In the genomic region with DNA sequence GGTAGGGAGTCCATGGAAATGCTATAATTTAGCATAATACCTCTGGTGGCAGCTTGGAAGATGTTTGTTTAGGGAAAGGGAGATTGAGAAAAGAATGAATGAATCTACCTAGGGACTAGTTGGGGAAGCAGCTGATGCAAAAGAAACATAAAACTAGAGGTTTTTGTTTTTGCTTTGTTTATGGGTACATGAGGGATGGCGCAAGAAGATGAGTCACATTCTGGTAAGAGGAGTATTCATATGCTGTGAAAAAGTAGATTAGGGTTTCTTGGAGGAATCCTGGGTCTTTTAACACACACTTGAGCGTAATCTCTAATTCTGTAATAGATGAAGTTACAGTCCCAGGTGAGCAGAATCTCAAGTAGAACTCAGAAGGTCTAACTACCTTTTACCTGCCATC, we compare ENCODE assay signal across 27 cellular contexts. TPM values are rescaled to one million over a fixed set of nuclear protein-coding genes. Genes with fewer than 3 reads are reported as not detected.
DNase-seq lines count a peak whose midpoint lies in the region; ATAC-seq and TF ChIP-seq lines count a peak whose summit lies in the region.
"Had no signal": no experiment of that assay in that cellular context is flagged by ENCODE, and none has a peak within 500 bp of the region (broad histone marks: within the 10 kb centered on the region; RNA-seq: fewer than 3 reads in every experiment).

No MANE protein-coding gene starts in this region.

- ATAC-seq in IMR-90 (ENCODE audit: low read depth), result peak; percentile 57; the same call in 1 of the 2 replicates
- no peak for ATAC-seq in HG03469 (IDR thresholded peaks at IDR 0.05; ENCODE audit: unreplicated experiment)
- ATAC-seq in HG02870 (IDR thresholded peaks at IDR 0.05; ENCODE audit: unreplicated experiment), result no peak
- ATAC-seq: activated CD4-positive, CD25-positive, alpha-beta regulatory T cell treated with anti-CD3 and anti-CD28 coated beads, Interleukin-2, amount 50 U/mL, for 24 hours; GM12878; PC-3 had no signal

- H3K23ac ChIP-seq in IMR-90 (ENCODE audit: low read depth, low read length), result no peak overlapping the region

- DNase-seq in AG20443 (ENCODE audit: low spot score), result peak; percentile 39
- DNase-seq in IMR-90, result peak; percentile 49
- DNase-seq in amniotic epithelial cell (ENCODE audit: low read depth), result peak; percentile 82
- DNase-seq in fibroblast of the conjunctiva (ENCODE audit: low read depth), result peak; percentile 12
- DNase-seq in NCI-H2171 (lab: John Stamatoyannopoulos, UW), result no peak
- DNase-seq in mucosa of gallbladder (ENCODE audit: low spot score), result no peak
- DNase-seq: activated naive CD4-positive, alpha-beta T cell treated with Interleukin-2 at 50 U/mL for 16 hours; activated T-cell treated with anti-CD3 and anti-CD28 coated beads, Interleukin-2, amount 50 U/mL, for 1 hour; amygdala; CD4-positive, alpha-beta memory T cell; dermis blood vessel endothelial cell; GF-D8; MM.1S; NCI-H1694 treated with DMSO at 0.1 percent for 48 hours; NCI-H2227 treated with DMSO at 0.1 percent for 48 hours; PC-3; SHP77 treated with DMSO at 0.1 percent for 48 hours; stimulated activated CD4-positive, alpha-beta T cell treated with anti-CD3 and anti-CD28 coated beads, Interleukin-2, amount 100 ng/mL, for 24 hours; stimulated activated naive B cell treated with anti-CD40 and anti-IgM and Interleukin-4, amounts not matched to agents 10 μg/mL and 1 μg/mL and 100 μg/mL, for 72 hours; SW 1271 had no signal

- no peak overlapping the region for H3K14ac ChIP-seq in IMR-90 (replicated peaks; ENCODE audit: low read depth, low read length)

- H3K9me1 ChIP-seq in IMR-90 (ENCODE audit: insufficient read depth, low read length), result no peaks in the 10 kb centered on the region

- H2AFZ ChIP-seq in IMR-90 (replicated peaks; ENCODE audit: low read length, poor library complexity), result no peak overlapping the region

- H4K91ac ChIP-seq in IMR-90 (ENCODE audit: insufficient read depth, low read depth, low read length), result no peak overlapping the region

- no peak for TF ChIP-seq POLR2A in IMR-90 (IDR thresholded peaks at IDR 0.05; ENCODE audit: low read depth, low read length)

- no peak overlapping the region for H3K4me3 ChIP-seq in IMR-90 (ENCODE audit: insufficient read depth, low read depth, low read length)
- H3K4me3 ChIP-seq: GM12878, lung, skin epidermis, thoracic aorta had no signal

- WGBS in IMR-90 (ENCODE audit: extremely low coverage in 2 of 2, insufficient read length in 1 of 2), 2 experiments, result 100% methylated on average over 1 of the region's 2 CpGs; no CpG with 5 or more reads in 1 of the 2 experiments

- H2BK120ac ChIP-seq in IMR-90 (ENCODE audit: low read depth, low read length), result no peak overlapping the region

- no peak overlapping the region for H2BK20ac ChIP-seq in IMR-90 (ENCODE audit: low read depth, low read length)

- no peak for TF ChIP-seq CTCF in IMR-90 (conservative IDR thresholded peaks at IDR 0.05; ENCODE audit: low read depth, low read length)

- peaks cover 52% of the 10 kb centered on the region for H3K27me3 ChIP-seq in IMR-90 (ENCODE audit: control insufficient read depth, insufficient read depth, low read length)

- no peaks in the 10 kb centered on the region for H3K36me3 ChIP-seq in IMR-90 (ENCODE audit: control insufficient read depth, insufficient read depth, low read length)
- H3K36me3 ChIP-seq: thoracic aorta had no signal

- H3K56ac ChIP-seq in IMR-90 (ENCODE audit: extremely low read depth, insufficient read depth, low read length), result no peak overlapping the region

- H3K4ac ChIP-seq in IMR-90 (ENCODE audit: low read depth, low read length), result no peak overlapping the region

- no peaks in the 10 kb centered on the region for H3K9me3 ChIP-seq in IMR-90 (ENCODE audit: control insufficient read depth, insufficient read depth, low read length)
- H3K9me3 ChIP-seq: thoracic aorta had no signal

- POLR2A ChIA-PET in IMR-90 (lab: Charles Lee; ENCODE audit: unreplicated experiment), result no interaction called here

- H2AK5ac ChIP-seq in IMR-90 (ENCODE audit: low read depth, low read length), result no peak overlapping the region

- no peak overlapping the region for H3K9ac ChIP-seq in IMR-90 (ENCODE audit: low read depth, low read length)

- H3K4me2 ChIP-seq in IMR-90 (ENCODE audit: low read depth, low read length), result no peak overlapping the region

- BruUV-seq in IMR-90 (replicated peaks; lab: Mats Ljungman, UMichigan), result no TSS peak

- in situ Hi-C loops in IMR-90 (cut with MboI; ENCODE audit: low sequenced_read_pairs), result loop anchor here (10.0 kb wide), 1 partner anchor 237 kb away; no protein-coding TSS in a partner anchor

- no peaks in the 10 kb centered on the region for H3K4me1 ChIP-seq in IMR-90 (ENCODE audit: control insufficient read depth, insufficient read depth, low read length)

- H3K18ac ChIP-seq in IMR-90 (ENCODE audit: low read depth, low read length), result no peak overlapping the region

- no peak overlapping the region for H4K8ac ChIP-seq in IMR-90 (ENCODE audit: low read depth in 2 of 2, low read length in 2 of 2)

- H4K20me1 ChIP-seq in IMR-90 (ENCODE audit: insufficient read depth, low read length), result no peaks in the 10 kb centered on the region

- no peak overlapping the region for H2BK15ac ChIP-seq in IMR-90 (ENCODE audit: low read depth, low read length)

- no peak for TF ChIP-seq RAD21 in IMR-90 (IDR thresholded peaks at IDR 0.05; ENCODE audit: low read length)

- no peaks in the 10 kb centered on the region for H3K79me1 ChIP-seq in IMR-90 (ENCODE audit: low read depth in 1 of 2, low read length in 2 of 2)

- no peak overlapping the region for H2BK5ac ChIP-seq in IMR-90 (ENCODE audit: low read depth, low read length, poor library complexity, severe bottlenecking)

- dilution Hi-C loops in IMR-90 (cut with HindIII; ENCODE audit: low sequenced_read_pairs, unreplicated experiment), result no loop called here

- CTCF ChIA-PET in IMR-90 (lab: Yijun Ruan, JAX), result no interaction called here

- H4K5ac ChIP-seq in IMR-90 (ENCODE audit: low read depth, low read length), result no peak overlapping the region

- no peak overlapping the region for H3K27ac ChIP-seq in IMR-90 (ENCODE audit: insufficient read depth, low read length)
- H3K27ac ChIP-seq: skin epidermis, thoracic aorta had no signal

- no peak overlapping the region for H2AK9ac ChIP-seq in IMR-90 (replicated peaks; ENCODE audit: low read depth, low read length, poor library complexity)

- intact Hi-C loops in IMR-90 (cut with micrococcal nuclease), result no loop called here

TF ChIP-seq in IMR-90, 13 proteins besides CTCF, POLR2A, EP300 and RAD21 (continues in another document):
- no peak for TF ChIP-seq MAFK (IDR thresholded peaks at IDR 0.05; ENCODE audit: low read depth, low read length)
- TF ChIP-seq FOS (IDR thresholded peaks at IDR 0.05; ENCODE audit: low read depth, low read length), result peak; percentile 53; the same call in 1 of the 2 replicates
- no peak for TF ChIP-seq RFX5 (IDR thresholded peaks at IDR 0.05; ENCODE audit: low read depth, low read length)
- TF ChIP-seq MAZ (IDR thresholded peaks at IDR 0.05; ENCODE audit: borderline replicate concordance, low read depth, low read length), result no peak
- TF ChIP-seq, protein P1, sequence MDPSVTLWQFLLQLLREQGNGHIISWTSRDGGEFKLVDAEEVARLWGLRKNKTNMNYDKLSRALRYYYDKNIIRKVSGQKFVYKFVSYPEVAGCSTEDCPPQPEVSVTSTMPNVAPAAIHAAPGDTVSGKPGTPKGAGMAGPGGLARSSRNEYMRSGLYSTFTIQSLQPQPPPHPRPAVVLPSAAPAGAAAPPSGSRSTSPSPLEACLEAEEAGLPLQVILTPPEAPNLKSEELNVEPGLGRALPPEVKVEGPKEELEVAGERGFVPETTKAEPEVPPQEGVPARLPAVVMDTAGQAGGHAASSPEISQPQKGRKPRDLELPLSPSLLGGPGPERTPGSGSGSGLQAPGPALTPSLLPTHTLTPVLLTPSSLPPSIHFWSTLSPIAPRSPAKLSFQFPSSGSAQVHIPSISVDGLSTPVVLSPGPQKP (IDR thresholded peaks at IDR 0.05; ENCODE audit: borderline replicate concordance, low read depth, low read length), result no peak
- TF ChIP-seq NFE2L2 (IDR thresholded peaks at IDR 0.05; ENCODE audit: low read depth, low read length), result no peak
- TF ChIP-seq RCOR1 (IDR thresholded peaks at IDR 0.05; ENCODE audit: insufficient replicate concordance, low read length), result no peak
- TF ChIP-seq MXI1 (IDR thresholded peaks at IDR 0.05; ENCODE audit: borderline replicate concordance, low read depth, low read length), result no peak
- TF ChIP-seq, protein P2, sequence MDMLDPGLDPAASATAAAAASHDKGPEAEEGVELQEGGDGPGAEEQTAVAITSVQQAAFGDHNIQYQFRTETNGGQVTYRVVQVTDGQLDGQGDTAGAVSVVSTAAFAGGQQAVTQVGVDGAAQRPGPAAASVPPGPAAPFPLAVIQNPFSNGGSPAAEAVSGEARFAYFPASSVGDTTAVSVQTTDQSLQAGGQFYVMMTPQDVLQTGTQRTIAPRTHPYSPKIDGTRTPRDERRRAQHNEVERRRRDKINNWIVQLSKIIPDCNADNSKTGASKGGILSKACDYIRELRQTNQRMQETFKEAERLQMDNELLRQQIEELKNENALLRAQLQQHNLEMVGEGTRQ (IDR thresholded peaks at IDR 0.05; ENCODE audit: low read depth, low read length), result no peak

RNA-seq across cellular contexts. Expression of a gene that starts 17.1 kb away (rescaled TPM):
- 0.28 and 0.36 TPM in 2 replicates for total RNA-seq in IMR-90 (2012; rRNA removed)
- 0.24 and 0.46 TPM in 2 replicates for polyA plus RNA-seq in IMR-90 (2012; rRNA removed)
- 0.03 and 0.18 TPM in 2 replicates for polyA plus RNA-seq in IMR-90 (2012; cell fraction: cytosol; rRNA removed)
- polyA plus RNA-seq in IMR-90 (2012; cell fraction: nucleus; rRNA removed; ENCODE audit: low replicate concordance), result 0.28 and 0.56 TPM in 2 replicates
- total RNA-seq in mucosa of gallbladder, result 0.37 TPM
- total RNA-seq: dermis blood vessel endothelial cell had no signal

RNA-seq across cellular contexts. Expression of a gene that starts 17.2 kb away (rescaled TPM):
- total RNA-seq in IMR-90 (2012; rRNA removed) (43.0 and 48.3 TPM in 2 replicates), mucosa of gallbladder (24.5 TPM)
- polyA plus RNA-seq in IMR-90 (2012; rRNA removed), result 33.4 and 34.8 TPM in 2 replicates
- 14.6 and 19.9 TPM in 2 replicates for polyA plus RNA-seq in IMR-90 (2012; cell fraction: cytosol; rRNA removed)
- polyA plus RNA-seq in IMR-90 (2012; cell fraction: nucleus; rRNA removed; ENCODE audit: low replicate concordance), result 35.9 and 55.9 TPM in 2 replicates

RNA-seq across cellular contexts. Expression of a gene that starts 26.5 kb away (rescaled TPM):
- 10.3 and 11.1 TPM in 2 replicates for total RNA-seq in IMR-90 (2012; rRNA removed)
- polyA plus RNA-seq in IMR-90 (2012; rRNA removed), result 14.9 and 15.6 TPM in 2 replicates
- polyA plus RNA-seq in IMR-90 (2012; cell fraction: cytosol; rRNA removed), result 9.6 and 10.7 TPM in 2 replicates
- 20.4 and 20.8 TPM in 2 replicates for polyA plus RNA-seq in IMR-90 (2012; cell fraction: nucleus; rRNA removed; ENCODE audit: low replicate concordance)
- total RNA-seq in mucosa of gallbladder, result 108 TPM

RNA-seq across cellular contexts. Expression of a gene that starts 35.9 kb away (rescaled TPM):
- 51.8 and 53.3 TPM in 2 replicates for total RNA-seq in IMR-90 (2012; rRNA removed)
- polyA plus RNA-seq in IMR-90 (2012; rRNA removed), result 65.6 and 68.7 TPM in 2 replicates
- 40.0 and 73.3 TPM in 2 replicates for polyA plus RNA-seq in IMR-90 (2012; cell fraction: cytosol; rRNA removed)
- polyA plus RNA-seq in IMR-90 (2012; cell fraction: nucleus; rRNA removed; ENCODE audit: low replicate concordance), result 93.2 and 94.6 TPM in 2 replicates
- 142 TPM for total RNA-seq in mucosa of gallbladder

RNA-seq across cellular contexts. Expression of a gene that starts 50.8 kb away (rescaled TPM):
- 6.9 and 7.0 TPM in 2 replicates for total RNA-seq in IMR-90 (2012; rRNA removed)
- 8.6 and 9.4 TPM in 2 replicates for polyA plus RNA-seq in IMR-90 (2012; rRNA removed)
- 6.2 and 11.7 TPM in 2 replicates for polyA plus RNA-seq in IMR-90 (2012; cell fraction: cytosol; rRNA removed)
- polyA plus RNA-seq in IMR-90 (2012; cell fraction: nucleus; rRNA removed; ENCODE audit: low replicate concordance), result 16.7 and 28.5 TPM in 2 replicates
- 102 TPM for total RNA-seq in mucosa of gallbladder

Comparison
In these comparisons a context has a peak if more than half of its experiments do, and no peak if none do; other contexts are left out.
1. DNase-seq: peak in AG20443 (single experiment), IMR-90 (single experiment), amniotic epithelial cell (single experiment) and fibroblast of the conjunctiva (single experiment); none in NCI-H2171 (single experiment) and mucosa of gallbladder (single experiment).